In the genomic region with DNA sequence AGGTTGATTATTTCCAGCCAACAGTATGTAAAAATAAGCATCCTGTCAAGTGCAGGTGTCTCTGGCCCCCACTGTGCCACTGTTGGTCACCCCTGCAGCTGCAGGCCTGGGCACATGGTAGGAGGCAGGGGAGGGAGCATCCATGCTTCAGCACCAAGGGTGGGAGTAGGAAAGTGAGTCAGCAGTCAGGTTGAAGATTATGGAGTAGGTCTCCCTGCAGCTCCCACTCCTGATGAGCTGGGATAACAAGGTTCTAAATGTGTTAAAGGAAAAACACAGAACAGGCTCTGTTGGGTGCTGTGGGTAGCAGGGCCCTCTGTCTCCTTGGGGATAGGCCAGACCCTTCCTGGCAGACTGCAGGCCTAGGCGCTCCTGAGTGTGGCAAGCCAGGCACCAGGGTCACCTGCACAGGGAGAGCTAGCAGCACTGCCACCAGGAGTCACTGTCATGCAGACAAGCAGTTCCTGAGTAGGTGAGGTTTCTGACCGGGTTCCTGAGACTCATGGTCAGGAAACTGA, we compare ENCODE assay signal across 8 cellular contexts. TPM values are rescaled to one million over a fixed set of nuclear protein-coding genes. Genes with fewer than 3 reads are reported as not detected.
A peak's percentile ranks its signal among the peaks of the same experiment; 100 is the strongest.
DNase-seq lines count a peak whose midpoint lies in the region; ATAC-seq and TF ChIP-seq lines count a peak whose summit lies in the region.

No MANE protein-coding gene starts in this region.

- DNase-seq in DND-41 (no peak), NAMALWA (ENCODE audit: low spot score) (peak; percentile 75), vagina (ENCODE audit: extremely low spot score in 2 of 2) (no peak), T-helper 9 cell (no peak)
- DNase-seq in central memory CD8-positive, alpha-beta T cell (ENCODE audit: low spot score in 2 of 2) = no peak

- H3K4me2 ChIP-seq in DND-41 (ENCODE audit: insufficient read depth, low read length) (no peak overlapping the region), parathyroid adenoma (ENCODE audit: low read length) (no peak overlapping the region)

- no peak overlapping the region for H3K9ac ChIP-seq in DND-41 (ENCODE audit: low read depth, low read length)
- no peak overlapping the region for H3K9ac ChIP-seq in parathyroid adenoma

- no peak overlapping the region for H3K4me3 Mint-ChIP-seq in central memory CD8-positive, alpha-beta T cell

- intact Hi-C loops in vagina (cut with DNase I) = no loop called here

- ATAC-seq in DND-41 (ENCODE audit: insufficient read depth, low read depth) (peak; percentile 35; the same call in 2 of the 3 replicates), GM19463 (IDR thresholded peaks at IDR 0.05; ENCODE audit: unreplicated experiment) (peak; percentile 78), GM21723 (IDR thresholded peaks at IDR 0.05; ENCODE audit: unreplicated experiment) (no peak)
- ATAC-seq in central memory CD8-positive, alpha-beta T cell (replicated peaks; ENCODE audit: extremely low read depth, poor library complexity, severe bottlenecking) = no peak

- H3K4me1 ChIP-seq in DND-41 (ENCODE audit: insufficient read depth, low read length) (no peaks in the 10 kb centered on the region), parathyroid adenoma (peaks cover 24% of the 10 kb centered on the region), vagina (no peaks in the 10 kb centered on the region)

- no peaks in the 10 kb centered on the region for H3K9me3 Mint-ChIP-seq in central memory CD8-positive, alpha-beta T cell

- H3K36me3 Mint-ChIP-seq in central memory CD8-positive, alpha-beta T cell (ENCODE audit: insufficient read depth) = peaks cover 9% of the 10 kb centered on the region

- no peaks in the 10 kb centered on the region for H3K27me3 Mint-ChIP-seq in central memory CD8-positive, alpha-beta T cell

- H3K27ac Mint-ChIP-seq in central memory CD8-positive, alpha-beta T cell (ENCODE audit: low read depth) = peak overlapping the region; percentile 13

- H3K36me3 ChIP-seq in DND-41 (ENCODE audit: insufficient read depth, low read length) (peaks cover 40% of the 10 kb centered on the region), parathyroid adenoma (ENCODE audit: control insufficient read depth, insufficient read depth, low read length) (no peaks in the 10 kb centered on the region), vagina (peaks cover 0 to under 1% of the 10 kb centered on the region in 2 donors)

- no peak for TF ChIP-seq POLR2A in vagina (IDR thresholded peaks at IDR 0.05)

- no peak overlapping the region for H3K4me3 ChIP-seq in DND-41 (ENCODE audit: low read depth in 1 of 2, low read length in 2 of 2)
- H3K4me3 ChIP-seq in parathyroid adenoma (ENCODE audit: low read depth, low read length) = no peak overlapping the region
- H3K4me3 ChIP-seq in vagina = no peak overlapping the region

- H2AFZ ChIP-seq in DND-41 (ENCODE audit: low read depth, low read length) (no peak overlapping the region), parathyroid adenoma (no peak overlapping the region)

- peaks cover 55% of the 10 kb centered on the region for H4K20me1 ChIP-seq in DND-41 (ENCODE audit: insufficient read depth, low read length)

- TF ChIP-seq CTCF in DND-41 (IDR thresholded peaks at IDR 0.05; ENCODE audit: borderline replicate concordance, extremely low read depth, low read length, poor library complexity, severe bottlenecking) = peak; percentile 33
- no peak for TF ChIP-seq CTCF in parathyroid adenoma (IDR thresholded peaks at IDR 0.05)
- no peak for TF ChIP-seq CTCF in vagina (IDR thresholded peaks at IDR 0.05)

- H3K79me2 ChIP-seq in DND-41 (ENCODE audit: insufficient read depth, low read length) (peaks cover 17% of the 10 kb centered on the region; the same call in 1 of the 2 replicates), parathyroid adenoma (peaks cover 55% of the 10 kb centered on the region)

- no peak overlapping the region for H3K27ac ChIP-seq in DND-41 (ENCODE audit: low read length)
- peak overlapping the region; percentile 15 for H3K27ac ChIP-seq in parathyroid adenoma
- no peak overlapping the region for H3K27ac ChIP-seq in vagina

- peaks cover 59% of the 10 kb centered on the region for H3K4me1 Mint-ChIP-seq in central memory CD8-positive, alpha-beta T cell

- H3K27me3 ChIP-seq in DND-41 (ENCODE audit: insufficient read depth, low read length, poor library complexity) (no peaks in the 10 kb centered on the region), parathyroid adenoma (ENCODE audit: control insufficient read depth, insufficient read depth, low read length) (no peaks in the 10 kb centered on the region), vagina (no peaks in the 10 kb centered on the region)

- H3K9me3 ChIP-seq in DND-41 (ENCODE audit: insufficient read depth, low read length, severe bottlenecking) = no peaks in the 10 kb centered on the region
- H3K9me3 ChIP-seq in parathyroid adenoma (ENCODE audit: control insufficient read depth, low read length) = no peaks in the 10 kb centered on the region
- no peaks in the 10 kb centered on the region for H3K9me3 ChIP-seq in vagina

RNA-seq across cellular contexts. Expression of a gene that starts 59.3 kb away (rescaled TPM):
- total RNA-seq in vagina = 48.6 TPM

Comparison
In these comparisons a context has a peak if more than half of its experiments do, and no peak if none do; other contexts are left out.
1. ATAC-seq: peak in DND-41 (single experiment) and GM19463 (single experiment); none in central memory CD8-positive, alpha-beta T cell (single experiment) and GM21723 (single experiment).